In the genomic region with DNA sequence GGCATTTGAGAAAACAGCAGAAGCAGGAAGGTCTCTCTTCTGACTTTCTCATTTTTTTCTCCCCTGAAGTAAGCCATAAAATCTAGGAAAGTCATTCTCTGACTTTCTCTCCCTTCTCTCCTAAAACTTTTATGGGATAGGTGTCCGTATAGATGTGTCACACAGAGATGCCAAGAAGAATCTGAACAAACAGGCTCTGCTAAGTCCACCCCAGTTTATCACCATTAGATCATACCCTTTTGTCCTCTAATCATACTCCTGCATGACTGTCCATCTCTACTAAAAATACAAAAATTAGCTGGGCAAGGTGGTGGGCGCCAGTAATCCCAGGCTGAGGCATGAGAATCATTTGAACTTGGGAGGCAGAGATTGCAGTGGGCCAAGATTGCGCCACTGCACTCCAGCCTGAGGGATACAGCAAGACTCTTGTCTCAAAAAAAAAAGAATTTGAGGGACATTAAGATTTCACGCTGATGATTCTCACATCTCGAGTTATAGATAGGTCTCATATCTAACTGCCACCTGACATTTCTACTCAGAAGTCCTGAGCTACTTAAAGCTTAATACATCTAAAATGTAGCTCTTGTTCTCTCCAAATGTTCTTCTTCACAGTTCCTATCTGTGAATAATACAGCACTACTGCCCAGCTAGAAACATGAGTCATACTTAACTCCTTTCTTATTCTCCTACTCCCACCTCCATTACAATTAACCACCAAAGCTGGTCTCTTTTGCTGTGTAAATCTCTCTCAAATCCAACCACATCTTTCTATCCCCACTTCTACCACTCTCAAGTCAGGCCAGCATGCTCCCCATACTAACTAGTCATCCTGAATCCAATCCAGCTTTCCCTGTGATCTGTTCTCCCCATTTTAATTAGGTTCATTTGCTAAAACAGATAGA, we compare ENCODE assay signal across 1 cellular context.
A peak's percentile ranks its signal among the peaks of the same experiment; 100 is the strongest.
TF ChIP-seq lines count a peak whose summit lies in the region.

No MANE protein-coding gene starts in this region.

TF ChIP-seq in K562, 482 proteins besides CTCF, POLR2A, EP300 and RAD21 (continued from another document and continues in another):
- TF ChIP-seq SREBF1 (IDR thresholded peaks at IDR 0.05; ENCODE audit: borderline replicate concordance, low read depth, low read length) (no peak), EP400 (IDR thresholded peaks at IDR 0.05) (no peak), FOS (IDR thresholded peaks at IDR 0.05; ENCODE audit: extremely low read depth, insufficient read length) (no peak), ZNF41 (CRISPR knock-in tag; conservative IDR thresholded peaks at IDR 0.05) (no peak), XRCC5 (IDR thresholded peaks at IDR 0.05; ENCODE audit: low read depth, low read length) (no peak), THRAP3 (IDR thresholded peaks at IDR 0.05; ENCODE audit: borderline replicate concordance) (no peak), RUNX1 (IDR thresholded peaks at IDR 0.05; ENCODE audit: low read depth) (no peak), SUPT5H (IDR thresholded peaks at IDR 0.05) (no peak), PRMT5 (CRISPR knock-in tag; IDR thresholded peaks at IDR 0.05) (no peak), PCBP1 (IDR thresholded peaks at IDR 0.05; ENCODE audit: low read depth, low read length, poor library complexity, severe bottlenecking) (no peak), ZEB2 (IDR thresholded peaks at IDR 0.05) (no peak), CBX8 (IDR thresholded peaks at IDR 0.05; ENCODE audit: borderline replicate concordance, extremely low read depth, low read depth, low read length, poor library complexity, severe bottlenecking) (no peak), ILF3 (IDR thresholded peaks at IDR 0.05; ENCODE audit: borderline replicate concordance) (no peak), ZBTB8A (IDR thresholded peaks at IDR 0.05; ENCODE audit: partially characterized antibody) (no peak), ZNF217 (CRISPR knock-in tag; IDR thresholded peaks at IDR 0.05) (no peak), ZZZ3 (IDR thresholded peaks at IDR 0.05) (no peak), HDAC8 (tag; IDR thresholded peaks at IDR 0.05) (no peak), TOE1 (IDR thresholded peaks at IDR 0.05; ENCODE audit: borderline replicate concordance) (no peak), TOE1 (CRISPR knock-in tag; IDR thresholded peaks at IDR 0.05; ENCODE audit: borderline replicate concordance, low read depth) (no peak), ZNF584 (CRISPR knock-in tag; IDR thresholded peaks at IDR 0.05; ENCODE audit: low read depth) (no peak), ZNF444 (CRISPR knock-in tag; IDR thresholded peaks at IDR 0.05) (no peak), SMAD4 (CRISPR knock-in tag; conservative IDR thresholded peaks at IDR 0.05) (no peak), ZNF24 (IDR thresholded peaks at IDR 0.05) (no peak), ZNF561 (CRISPR knock-in tag; conservative IDR thresholded peaks at IDR 0.05) (no peak), BMI1 (IDR thresholded peaks at IDR 0.05; ENCODE audit: low read length) (no peak), ATF1 (CRISPR knock-in tag; IDR thresholded peaks at IDR 0.05) (no peak), ATF1 (tag; IDR thresholded peaks at IDR 0.05) (no peak), HIVEP1 (CRISPR knock-in tag; IDR thresholded peaks at IDR 0.05) (no peak), SIRT6 (IDR thresholded peaks at IDR 0.05; ENCODE audit: low read depth, low read length) (no peak), YBX1 (IDR thresholded peaks at IDR 0.05) (no peak), HLTF (IDR thresholded peaks at IDR 0.05) (no peak), ZBTB17 (CRISPR knock-in tag; IDR thresholded peaks at IDR 0.05) (no peak), CEBPG (CRISPR knock-in tag; IDR thresholded peaks at IDR 0.05) (no peak), CEBPG (tag; conservative IDR thresholded peaks at IDR 0.05 in 1 of 2, IDR thresholded peaks at IDR 0.05 in 1 of 2) (0 out of 4 replicates have a peak, but pooled peaks of 1 of the 2 experiments have one; percentile 10), HCFC1 (IDR thresholded peaks at IDR 0.05; ENCODE audit: low read depth, low read length) (no peak), KDM1A (IDR thresholded peaks at IDR 0.05) (peak; percentile 19 to 45; a peak in 1 of 4 replicates)
- TF ChIP-seq, protein P1, sequence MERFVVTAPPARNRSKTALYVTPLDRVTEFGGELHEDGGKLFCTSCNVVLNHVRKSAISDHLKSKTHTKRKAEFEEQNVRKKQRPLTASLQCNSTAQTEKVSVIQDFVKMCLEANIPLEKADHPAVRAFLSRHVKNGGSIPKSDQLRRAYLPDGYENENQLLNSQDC (CRISPR knock-in tag; IDR thresholded peaks at IDR 0.05), result no peak
- TF ChIP-seq, protein P2, sequence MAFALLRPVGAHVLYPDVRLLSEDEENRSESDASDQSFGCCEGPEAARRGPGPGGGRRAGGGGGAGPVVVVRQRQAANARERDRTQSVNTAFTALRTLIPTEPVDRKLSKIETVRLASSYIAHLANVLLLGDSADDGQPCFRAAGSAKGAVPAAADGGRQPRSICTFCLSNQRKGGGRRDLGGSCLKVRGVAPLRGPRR (CRISPR knock-in tag; IDR thresholded peaks at IDR 0.05), result no peak
- TF ChIP-seq, protein P3, sequence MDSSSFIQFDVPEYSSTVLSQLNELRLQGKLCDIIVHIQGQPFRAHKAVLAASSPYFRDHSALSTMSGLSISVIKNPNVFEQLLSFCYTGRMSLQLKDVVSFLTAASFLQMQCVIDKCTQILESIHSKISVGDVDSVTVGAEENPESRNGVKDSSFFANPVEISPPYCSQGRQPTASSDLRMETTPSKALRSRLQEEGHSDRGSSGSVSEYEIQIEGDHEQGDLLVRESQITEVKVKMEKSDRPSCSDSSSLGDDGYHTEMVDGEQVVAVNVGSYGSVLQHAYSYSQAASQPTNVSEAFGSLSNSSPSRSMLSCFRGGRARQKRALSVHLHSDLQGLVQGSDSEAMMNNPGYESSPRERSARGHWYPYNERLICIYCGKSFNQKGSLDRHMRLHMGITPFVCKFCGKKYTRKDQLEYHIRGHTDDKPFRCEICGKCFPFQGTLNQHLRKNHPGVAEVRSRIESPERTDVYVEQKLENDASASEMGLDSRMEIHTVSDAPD (CRISPR knock-in tag; IDR thresholded peaks at IDR 0.05), result no peak
- TF ChIP-seq, protein P4, sequence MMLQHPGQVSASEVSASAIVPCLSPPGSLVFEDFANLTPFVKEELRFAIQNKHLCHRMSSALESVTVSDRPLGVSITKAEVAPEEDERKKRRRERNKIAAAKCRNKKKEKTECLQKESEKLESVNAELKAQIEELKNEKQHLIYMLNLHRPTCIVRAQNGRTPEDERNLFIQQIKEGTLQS (IDR thresholded peaks at IDR 0.05), result peak; percentile 86
- TF ChIP-seq, protein P4 (CRISPR knock-in tag; conservative IDR thresholded peaks at IDR 0.05), result no peak
- TF ChIP-seq, protein P5, sequence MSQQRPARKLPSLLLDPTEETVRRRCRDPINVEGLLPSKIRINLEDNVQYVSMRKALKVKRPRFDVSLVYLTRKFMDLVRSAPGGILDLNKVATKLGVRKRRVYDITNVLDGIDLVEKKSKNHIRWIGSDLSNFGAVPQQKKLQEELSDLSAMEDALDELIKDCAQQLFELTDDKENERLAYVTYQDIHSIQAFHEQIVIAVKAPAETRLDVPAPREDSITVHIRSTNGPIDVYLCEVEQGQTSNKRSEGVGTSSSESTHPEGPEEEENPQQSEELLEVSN (IDR thresholded peaks at IDR 0.05; ENCODE audit: borderline replicate concordance in 1 of 2, extremely low read depth in 1 of 2, insufficient read depth in 1 of 2, insufficient read length in 1 of 2, low read depth in 1 of 2, low read length in 1 of 2, poor library complexity in 1 of 2, severe bottlenecking in 1 of 2), result no peak
- TF ChIP-seq, protein P6, sequence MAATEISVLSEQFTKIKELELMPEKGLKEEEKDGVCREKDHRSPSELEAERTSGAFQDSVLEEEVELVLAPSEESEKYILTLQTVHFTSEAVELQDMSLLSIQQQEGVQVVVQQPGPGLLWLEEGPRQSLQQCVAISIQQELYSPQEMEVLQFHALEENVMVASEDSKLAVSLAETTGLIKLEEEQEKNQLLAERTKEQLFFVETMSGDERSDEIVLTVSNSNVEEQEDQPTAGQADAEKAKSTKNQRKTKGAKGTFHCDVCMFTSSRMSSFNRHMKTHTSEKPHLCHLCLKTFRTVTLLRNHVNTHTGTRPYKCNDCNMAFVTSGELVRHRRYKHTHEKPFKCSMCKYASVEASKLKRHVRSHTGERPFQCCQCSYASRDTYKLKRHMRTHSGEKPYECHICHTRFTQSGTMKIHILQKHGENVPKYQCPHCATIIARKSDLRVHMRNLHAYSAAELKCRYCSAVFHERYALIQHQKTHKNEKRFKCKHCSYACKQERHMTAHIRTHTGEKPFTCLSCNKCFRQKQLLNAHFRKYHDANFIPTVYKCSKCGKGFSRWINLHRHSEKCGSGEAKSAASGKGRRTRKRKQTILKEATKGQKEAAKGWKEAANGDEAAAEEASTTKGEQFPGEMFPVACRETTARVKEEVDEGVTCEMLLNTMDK (IDR thresholded peaks at IDR 0.05; ENCODE audit: borderline replicate concordance, insufficient read depth, low read depth, low read length, poor library complexity, severe bottlenecking), result no peak
- TF ChIP-seq, protein P7, sequence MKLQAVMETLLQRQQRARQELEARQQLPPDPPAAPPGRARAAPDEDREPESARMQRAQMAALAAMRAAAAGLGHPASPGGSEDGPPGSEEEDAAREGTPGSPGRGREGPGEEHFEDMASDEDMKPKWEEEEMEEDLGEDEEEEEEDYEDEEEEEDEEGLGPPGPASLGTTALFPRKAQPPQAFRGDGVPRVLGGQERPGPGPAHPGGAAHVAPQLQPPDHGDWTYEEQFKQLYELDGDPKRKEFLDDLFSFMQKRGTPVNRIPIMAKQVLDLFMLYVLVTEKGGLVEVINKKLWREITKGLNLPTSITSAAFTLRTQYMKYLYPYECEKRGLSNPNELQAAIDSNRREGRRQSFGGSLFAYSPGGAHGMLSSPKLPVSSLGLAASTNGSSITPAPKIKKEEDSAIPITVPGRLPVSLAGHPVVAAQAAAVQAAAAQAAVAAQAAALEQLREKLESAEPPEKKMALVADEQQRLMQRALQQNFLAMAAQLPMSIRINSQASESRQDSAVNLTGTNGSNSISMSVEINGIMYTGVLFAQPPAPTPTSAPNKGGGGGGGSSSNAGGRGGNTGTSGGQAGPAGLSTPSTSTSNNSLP (IDR thresholded peaks at IDR 0.05; ENCODE audit: borderline replicate concordance, low read depth, low read length), result no peak
- TF ChIP-seq, protein P8, sequence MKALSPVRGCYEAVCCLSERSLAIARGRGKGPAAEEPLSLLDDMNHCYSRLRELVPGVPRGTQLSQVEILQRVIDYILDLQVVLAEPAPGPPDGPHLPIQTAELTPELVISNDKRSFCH (CRISPR knock-in tag; IDR thresholded peaks at IDR 0.05), result no peak
- TF ChIP-seq, protein P8 (tag; IDR thresholded peaks at IDR 0.05), result no peak
- TF ChIP-seq, protein P9, sequence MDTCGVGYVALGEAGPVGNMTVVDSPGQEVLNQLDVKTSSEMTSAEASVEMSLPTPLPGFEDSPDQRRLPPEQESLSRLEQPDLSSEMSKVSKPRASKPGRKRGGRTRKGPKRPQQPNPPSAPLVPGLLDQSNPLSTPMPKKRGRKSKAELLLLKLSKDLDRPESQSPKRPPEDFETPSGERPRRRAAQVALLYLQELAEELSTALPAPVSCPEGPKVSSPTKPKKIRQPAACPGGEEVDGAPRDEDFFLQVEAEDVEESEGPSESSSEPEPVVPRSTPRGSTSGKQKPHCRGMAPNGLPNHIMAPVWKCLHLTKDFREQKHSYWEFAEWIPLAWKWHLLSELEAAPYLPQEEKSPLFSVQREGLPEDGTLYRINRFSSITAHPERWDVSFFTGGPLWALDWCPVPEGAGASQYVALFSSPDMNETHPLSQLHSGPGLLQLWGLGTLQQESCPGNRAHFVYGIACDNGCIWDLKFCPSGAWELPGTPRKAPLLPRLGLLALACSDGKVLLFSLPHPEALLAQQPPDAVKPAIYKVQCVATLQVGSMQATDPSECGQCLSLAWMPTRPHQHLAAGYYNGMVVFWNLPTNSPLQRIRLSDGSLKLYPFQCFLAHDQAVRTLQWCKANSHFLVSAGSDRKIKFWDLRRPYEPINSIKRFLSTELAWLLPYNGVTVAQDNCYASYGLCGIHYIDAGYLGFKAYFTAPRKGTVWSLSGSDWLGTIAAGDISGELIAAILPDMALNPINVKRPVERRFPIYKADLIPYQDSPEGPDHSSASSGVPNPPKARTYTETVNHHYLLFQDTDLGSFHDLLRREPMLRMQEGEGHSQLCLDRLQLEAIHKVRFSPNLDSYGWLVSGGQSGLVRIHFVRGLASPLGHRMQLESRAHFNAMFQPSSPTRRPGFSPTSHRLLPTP (IDR thresholded peaks at IDR 0.05; ENCODE audit: borderline replicate concordance, extremely low read depth, insufficient read length), result no peak
- TF ChIP-seq, protein P10, sequence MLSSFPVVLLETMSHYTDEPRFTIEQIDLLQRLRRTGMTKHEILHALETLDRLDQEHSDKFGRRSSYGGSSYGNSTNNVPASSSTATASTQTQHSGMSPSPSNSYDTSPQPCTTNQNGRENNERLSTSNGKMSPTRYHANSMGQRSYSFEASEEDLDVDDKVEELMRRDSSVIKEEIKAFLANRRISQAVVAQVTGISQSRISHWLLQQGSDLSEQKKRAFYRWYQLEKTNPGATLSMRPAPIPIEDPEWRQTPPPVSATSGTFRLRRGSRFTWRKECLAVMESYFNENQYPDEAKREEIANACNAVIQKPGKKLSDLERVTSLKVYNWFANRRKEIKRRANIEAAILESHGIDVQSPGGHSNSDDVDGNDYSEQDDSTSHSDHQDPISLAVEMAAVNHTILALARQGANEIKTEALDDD (IDR thresholded peaks at IDR 0.05), result peak; percentile 94
- TF ChIP-seq, protein P11, sequence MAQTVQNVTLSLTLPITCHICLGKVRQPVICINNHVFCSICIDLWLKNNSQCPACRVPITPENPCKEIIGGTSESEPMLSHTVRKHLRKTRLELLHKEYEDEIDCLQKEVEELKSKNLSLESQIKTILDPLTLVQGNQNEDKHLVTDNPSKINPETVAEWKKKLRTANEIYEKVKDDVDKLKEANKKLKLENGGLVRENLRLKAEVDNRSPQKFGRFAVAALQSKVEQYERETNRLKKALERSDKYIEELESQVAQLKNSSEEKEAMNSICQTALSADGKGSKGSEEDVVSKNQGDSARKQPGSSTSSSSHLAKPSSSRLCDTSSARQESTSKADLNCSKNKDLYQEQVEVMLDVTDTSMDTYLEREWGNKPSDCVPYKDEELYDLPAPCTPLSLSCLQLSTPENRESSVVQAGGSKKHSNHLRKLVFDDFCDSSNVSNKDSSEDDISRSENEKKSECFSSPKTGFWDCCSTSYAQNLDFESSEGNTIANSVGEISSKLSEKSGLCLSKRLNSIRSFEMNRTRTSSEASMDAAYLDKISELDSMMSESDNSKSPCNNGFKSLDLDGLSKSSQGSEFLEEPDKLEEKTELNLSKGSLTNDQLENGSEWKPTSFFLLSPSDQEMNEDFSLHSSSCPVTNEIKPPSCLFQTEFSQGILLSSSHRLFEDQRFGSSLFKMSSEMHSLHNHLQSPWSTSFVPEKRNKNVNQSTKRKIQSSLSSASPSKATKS (CRISPR knock-in tag; IDR thresholded peaks at IDR 0.05), result no peak
